In genomic region chr17:17370711-17371110, GRCh38 we compare ENCODE assay signal across 18 cellular contexts.
DNase-seq lines count a peak whose midpoint lies in the region; ATAC-seq, FAIRE-seq and TF ChIP-seq lines count a peak whose summit lies in the region.
"Had no signal": no experiment of that assay in that cellular context is flagged by ENCODE, and none has a peak within 500 bp of the region (broad histone marks: within the 10 kb centered on the region; RNA-seq: fewer than 3 reads in every experiment).

No MANE protein-coding gene starts in this region.

- peaks cover 7% of the 10 kb centered on the region for H3K9me3 Mint-ChIP-seq in astrocyte (ENCODE audit: unreplicated experiment)
- H3K9me3 Mint-ChIP-seq in activated CD8-positive, alpha-beta T cell treated with anti-CD3 and anti-CD28 coated beads for 36 hours = no peaks in the 10 kb centered on the region
- H3K9me3 Mint-ChIP-seq: CD8-positive, alpha-beta memory T cell had no signal

- H3K27me3 Mint-ChIP-seq in astrocyte (ENCODE audit: low read depth, unreplicated experiment) = peaks cover 31% of the 10 kb centered on the region
- H3K27me3 Mint-ChIP-seq in activated CD8-positive, alpha-beta T cell treated with anti-CD3 and anti-CD28 coated beads for 36 hours = no peaks in the 10 kb centered on the region

- H3K4me3 Mint-ChIP-seq in astrocyte (ENCODE audit: unreplicated experiment) = no peak overlapping the region
- no peak overlapping the region for H3K4me3 Mint-ChIP-seq in activated CD8-positive, alpha-beta T cell treated with anti-CD3 and anti-CD28 coated beads for 36 hours
- H3K4me3 Mint-ChIP-seq: CD8-positive, alpha-beta memory T cell had no signal

- H3K36me3 ChIP-seq in left ventricle myocardium inferior (no peaks in the 10 kb centered on the region), astrocyte (ENCODE audit: insufficient read depth, low read length) (no peaks in the 10 kb centered on the region)
- H3K36me3 ChIP-seq: BLaER1 had no signal

- H3K27ac ChIP-seq in left ventricle myocardium inferior (replicated peaks) = no peak overlapping the region
- no peak overlapping the region for H3K27ac ChIP-seq in astrocyte (ENCODE audit: low read depth, low read length)
- H3K27ac ChIP-seq: 22Rv1, BLaER1, GM23248, KMS-11 had no signal

- no peaks in the 10 kb centered on the region for H4K20me1 ChIP-seq in astrocyte (ENCODE audit: insufficient read depth, low read length)
- H4K20me1 ChIP-seq: BLaER1 had no signal

- H3K4me3 ChIP-seq in left ventricle myocardium inferior (no peak overlapping the region), astrocyte (ENCODE audit: insufficient read depth, low read depth, low read length) (no peak overlapping the region)
- H3K4me3 ChIP-seq: BLaER1, GM23248 had no signal

- POLR2A ChIA-PET in activated CD8-positive, alpha-beta T cell treated with anti-CD3 and anti-CD28 coated beads for 36 hours (lab: Charles Lee) = interaction anchor here (1.0 kb wide), 1 partner anchor 17 kb away, joined by 4 read pairs; no protein-coding TSS in a partner anchor

- H3K79me2 ChIP-seq in astrocyte (ENCODE audit: insufficient read depth, low read length) = no peaks in the 10 kb centered on the region

- TF ChIP-seq CTCF in left ventricle myocardium inferior (IDR thresholded peaks at IDR 0.05; ENCODE audit: borderline replicate concordance) (no peak), astrocyte (IDR thresholded peaks at IDR 0.05; ENCODE audit: insufficient read depth, low read depth, low read length) (no peak)
- TF ChIP-seq CTCF in activated CD8-positive, alpha-beta T cell treated with anti-CD3 and anti-CD28 coated beads for 36 hours (IDR thresholded peaks at IDR 0.05) = no peak

- intact Hi-C loops in Right ventricle myocardium inferior (cut with DNase I) (no loop called here), left ventricle myocardium inferior (cut with micrococcal nuclease) (no loop called here), posterior vena cava (cut with DNase I) (no loop called here)
- intact Hi-C loops in activated CD8-positive, alpha-beta T cell treated with anti-CD3 and anti-CD28 coated beads for 36 hours (cut with micrococcal nuclease) = no loop called here

- no peaks in the 10 kb centered on the region for H3K9me3 ChIP-seq in left ventricle myocardium inferior (replicated peaks)
- peaks cover 5% of the 10 kb centered on the region for H3K9me3 ChIP-seq in astrocyte (ENCODE audit: insufficient read depth, low read depth, low read length)

- ATAC-seq in Right ventricle myocardium inferior = no peak
- no peak for ATAC-seq in activated CD8-positive, alpha-beta T cell treated with anti-CD3 and anti-CD28 coated beads for 36 hours
- ATAC-seq in HG03342 (IDR thresholded peaks at IDR 0.05; ENCODE audit: unreplicated experiment) = no peak
- ATAC-seq: HCT116 had no signal

- no peak overlapping the region for H3K4me2 ChIP-seq in astrocyte (ENCODE audit: low read length)
- H3K4me2 ChIP-seq: BLaER1, KMS-11 had no signal

- no peak overlapping the region for H2AFZ ChIP-seq in astrocyte (ENCODE audit: low read depth, low read length)
- H2AFZ ChIP-seq: GM23248 had no signal

- no peak overlapping the region for H3K9ac ChIP-seq in astrocyte (ENCODE audit: low read length)
- H3K9ac ChIP-seq: BLaER1, GM23248, KMS-11 had no signal

- H3K4me1 ChIP-seq in left ventricle myocardium inferior = no peaks in the 10 kb centered on the region
- no peaks in the 10 kb centered on the region for H3K4me1 ChIP-seq in astrocyte (ENCODE audit: insufficient read depth, low read length)
- H3K4me1 ChIP-seq: BLaER1 had no signal

- CTCF ChIA-PET in activated CD8-positive, alpha-beta T cell treated with anti-CD3 and anti-CD28 coated beads for 36 hours (lab: Charles Lee) = interaction anchor here (0.6 to 1.2 kb wide), 3 partner anchors 14 to 37 kb away, joined by 3 to 4 read pairs (median 3); no protein-coding TSS in a partner anchor

- H3K4me1 Mint-ChIP-seq in astrocyte (ENCODE audit: low read depth, unreplicated experiment) = peaks cover 5% of the 10 kb centered on the region
- no peaks in the 10 kb centered on the region for H3K4me1 Mint-ChIP-seq in activated CD8-positive, alpha-beta T cell treated with anti-CD3 and anti-CD28 coated beads for 36 hours (ENCODE audit: low read depth)
- H3K4me1 Mint-ChIP-seq: CD8-positive, alpha-beta memory T cell had no signal

- DNase-seq in Right ventricle myocardium inferior (ENCODE audit: missing footprints) (peak; percentile 11), left ventricle myocardium inferior (no peak), astrocyte (ENCODE audit: low read depth) (no peak), posterior vena cava (ENCODE audit: low spot score) (peak; percentile 46), DMS53 treated with DMSO at 0.1 percent for 48 hours (lab: John Stamatoyannopoulos, UW; ENCODE audit: unreplicated experiment) (no peak)
- no peak for DNase-seq in activated CD8-positive, alpha-beta T cell treated with anti-CD3 and anti-CD28 coated beads for 36 hours
- DNase-seq: AML-193; CD8-positive, alpha-beta memory T cell; EL; GM23248 had no signal

- H3K36me3 Mint-ChIP-seq in astrocyte (ENCODE audit: low read depth, unreplicated experiment) = peaks cover 2% of the 10 kb centered on the region
- H3K36me3 Mint-ChIP-seq in activated CD8-positive, alpha-beta T cell treated with anti-CD3 and anti-CD28 coated beads for 36 hours (ENCODE audit: low read depth) = no peaks in the 10 kb centered on the region

- H3K27ac Mint-ChIP-seq in astrocyte (ENCODE audit: unreplicated experiment) = peak overlapping the region; percentile 29
- no peak overlapping the region for H3K27ac Mint-ChIP-seq in activated CD8-positive, alpha-beta T cell treated with anti-CD3 and anti-CD28 coated beads for 36 hours

- no peaks in the 10 kb centered on the region for H3K27me3 ChIP-seq in left ventricle myocardium inferior (ENCODE audit: low read depth)
- peaks cover 17% of the 10 kb centered on the region for H3K27me3 ChIP-seq in astrocyte (ENCODE audit: insufficient read depth, low read length)
- H3K27me3 ChIP-seq: BLaER1 had no signal

- FAIRE-seq in astrocyte (lab: Jason Lieb, UNC) = no peak
- FAIRE-seq: G401.6, GM12892, H54 had no signal

Comparison
In these comparisons a context has a peak if more than half of its experiments do, and no peak if none do; other contexts are left out.
1. DNase-seq: peak in Right ventricle myocardium inferior (single experiment) and posterior vena cava (single experiment); none in left ventricle myocardium inferior (single experiment), astrocyte (single experiment), activated CD8-positive, alpha-beta T cell treated with anti-CD3 and anti-CD28 coated beads for 36 hours (single experiment) and DMS53 treated with DMSO at 0.1 percent for 48 hours (single experiment).